Comparison of ENCODE assay signal across 1 cellular context in genomic region chr2:160208662-160209229, GRCh38.
TF ChIP-seq lines count a peak whose summit lies in the region.

No MANE protein-coding gene starts in this region.

TF ChIP-seq in IMR-90, 13 proteins besides CTCF, POLR2A, EP300 and RAD21:
- TF ChIP-seq SMC3 (IDR thresholded peaks at IDR 0.05; ENCODE audit: low read depth, low read length), result no peak
TF ChIP-seq in IMR-90: peak in this region for 0.
